In the genomic region with DNA sequence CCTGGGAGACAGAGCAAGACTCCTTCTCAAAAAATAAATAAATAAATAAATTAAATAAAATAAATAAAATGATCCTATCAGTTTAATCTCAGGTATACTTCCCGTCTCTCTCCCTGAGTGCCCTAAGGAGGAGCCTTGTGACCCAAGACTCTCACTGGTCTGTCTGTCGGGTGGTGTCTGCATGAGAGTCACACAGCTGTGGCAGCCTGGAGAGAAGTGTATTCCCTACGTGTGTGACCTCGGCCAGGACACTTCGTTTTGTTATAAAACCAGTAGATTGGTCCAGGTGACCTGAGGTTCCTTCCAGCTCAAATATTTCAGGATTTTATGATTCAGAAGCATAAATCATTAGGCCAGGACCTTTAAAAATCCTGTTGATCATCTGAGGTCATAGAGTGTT, we compare ENCODE assay signal across 33 cellular contexts. TPM values are rescaled to one million over a fixed set of nuclear protein-coding genes. Genes with fewer than 3 reads are reported as not detected.
A peak's percentile ranks its signal among the peaks of the same experiment; 100 is the strongest.
DNase-seq lines count a peak whose midpoint lies in the region; ATAC-seq and TF ChIP-seq lines count a peak whose summit lies in the region.
"Had no signal": no experiment of that assay in that cellular context is flagged by ENCODE, and none has a peak within 500 bp of the region (broad histone marks: within the 10 kb centered on the region; RNA-seq: fewer than 3 reads in every experiment).

No MANE protein-coding gene starts in this region.

- H3K4me2 ChIP-seq in mesenchymal stem cell (ENCODE audit: low read length, poor library complexity, severe bottlenecking) = no peak overlapping the region

- no peak for ATAC-seq in stimulated activated naive CD8-positive, alpha-beta T cell treated with anti-CD3 and anti-CD28 coated beads, Interleukin-15, amount 100 ng/mL, for 72 hours
- ATAC-seq in activated T-helper 17 cell treated with anti-CD3 and anti-CD28 coated beads, Interleukin-2, amount 50 U/mL, for 72 hours (replicated peaks) = no peak
- ATAC-seq in HG02798 (IDR thresholded peaks at IDR 0.05; ENCODE audit: poor library complexity, unreplicated experiment) = no peak
- ATAC-seq: gastroesophageal sphincter, left lung, psoas muscle had no signal

- no peak overlapping the region for H2BK12ac ChIP-seq in mesenchymal stem cell (ENCODE audit: low read length in 2 of 2)

- no peak for TF ChIP-seq CTCF in brain microvascular endothelial cell (IDR thresholded peaks at IDR 0.05; ENCODE audit: low read depth, low read length, missing control alignments)

- peak overlapping the region; percentile 14 for H3K27ac Mint-ChIP-seq in stimulated activated naive CD8-positive, alpha-beta T cell treated with anti-CD3 and anti-CD28 coated beads, Interleukin-15, Interleukin-2, amounts not matched to agents 100 ng/mL and 50 ng/mL, for 24 hours
- peak overlapping the region in 1 of 2 donors; percentile 57 for H3K27ac Mint-ChIP-seq in stimulated activated naive CD8-positive, alpha-beta T cell treated with anti-CD3 and anti-CD28 coated beads, Interleukin-15, amount 100 ng/mL, for 72 hours
- H3K27ac Mint-ChIP-seq in activated T-helper 17 cell treated with anti-CD3 and anti-CD28 coated beads, Interleukin-2, amount 50 U/mL, for 72 hours = peak overlapping the region; percentile 33
- H3K27ac Mint-ChIP-seq: activated naive CD4-positive, alpha-beta T cell treated with anti-CD3 and anti-CD28 coated beads, Interleukin-2, amount 50 U/mL, for 24 hours; dendritic cell treated with granulocyte-macrophage colony-stimulating factor and Interleukin-4, amounts not matched to agents 40 ng/mL and 50 ng/mL, for 4 days had no signal

- H3K9me3 Mint-ChIP-seq in stimulated activated naive CD8-positive, alpha-beta T cell treated with anti-CD3 and anti-CD28 coated beads, Interleukin-15, Interleukin-2, amounts not matched to agents 100 ng/mL and 50 ng/mL, for 24 hours = no peaks in the 10 kb centered on the region
- H3K9me3 Mint-ChIP-seq in stimulated activated naive CD8-positive, alpha-beta T cell treated with anti-CD3 and anti-CD28 coated beads, Interleukin-15, amount 100 ng/mL, for 72 hours = no peaks in the 10 kb centered on the region
- no peaks in the 10 kb centered on the region for H3K9me3 Mint-ChIP-seq in activated T-helper 17 cell treated with anti-CD3 and anti-CD28 coated beads, Interleukin-2, amount 50 U/mL, for 72 hours
- H3K9me3 Mint-ChIP-seq: activated naive CD4-positive, alpha-beta T cell treated with anti-CD3 and anti-CD28 coated beads, Interleukin-2, amount 50 U/mL, for 24 hours; dendritic cell treated with granulocyte-macrophage colony-stimulating factor and Interleukin-4, amounts not matched to agents 40 ng/mL and 50 ng/mL, for 4 days; immature natural killer cell; naive B cell had no signal

- no peak overlapping the region for H3K14ac ChIP-seq in mesenchymal stem cell (ENCODE audit: low read length in 2 of 2)

- in situ Hi-C loops in brain microvascular endothelial cell (cut with HindIII; ENCODE audit: low pct_ligation_motif_present, low sequenced_read_pairs) = no loop called here

- H3K36me3 ChIP-seq in mesenchymal stem cell (ENCODE audit: control insufficient read depth in 1 of 2, insufficient read depth in 2 of 2, low read depth in 1 of 2, low read length in 2 of 2) (peaks cover 1 to 20% of the 10 kb centered on the region in 2 experiments), brain microvascular endothelial cell (replicated peaks) (no peaks in the 10 kb centered on the region)
- H3K36me3 ChIP-seq: HAP-1, MG63 had no signal

- H3K4me3 ChIP-seq in mesenchymal stem cell (ENCODE audit: insufficient read depth in 1 of 2, low read depth in 1 of 2, low read length in 2 of 2) = peak overlapping the region in 1 of 2 experiments; percentile 28
- no peak overlapping the region for H3K4me3 ChIP-seq in brain microvascular endothelial cell (ENCODE audit: low read depth, low read length)
- H3K4me3 ChIP-seq: gastroesophageal sphincter, HAP-1, left lung, MG63, psoas muscle, SJSA1, tibial nerve had no signal

- no peak overlapping the region for H3K4ac ChIP-seq in mesenchymal stem cell (ENCODE audit: low read depth in 1 of 2, low read length in 2 of 2)

- H3K4me1 ChIP-seq in mesenchymal stem cell (ENCODE audit: control insufficient read depth, insufficient read depth, low read depth, low read length) = peaks cover 31% of the 10 kb centered on the region
- H3K4me1 ChIP-seq: HAP-1 had no signal

- no peak overlapping the region for H2AFZ ChIP-seq in mesenchymal stem cell (ENCODE audit: low read depth, low read length)

- peaks cover 3% of the 10 kb centered on the region for H3K79me1 ChIP-seq in mesenchymal stem cell (replicated peaks; ENCODE audit: low read length, poor library complexity, severe bottlenecking)

- H3K27me3 ChIP-seq in mesenchymal stem cell (ENCODE audit: control insufficient read depth in 1 of 2, insufficient read depth in 1 of 2, low read length in 2 of 2) (no peaks in the 10 kb centered on the region), brain microvascular endothelial cell (replicated peaks) (no peaks in the 10 kb centered on the region)
- H3K27me3 ChIP-seq: left lung, MG63, SJSA1, tibial nerve had no signal

- H3K4me1 Mint-ChIP-seq in stimulated activated naive CD8-positive, alpha-beta T cell treated with anti-CD3 and anti-CD28 coated beads, Interleukin-15, Interleukin-2, amounts not matched to agents 100 ng/mL and 50 ng/mL, for 24 hours (ENCODE audit: low read depth) = peaks cover 77% of the 10 kb centered on the region
- peaks cover 77% of the 10 kb centered on the region for H3K4me1 Mint-ChIP-seq in stimulated activated naive CD8-positive, alpha-beta T cell treated with anti-CD3 and anti-CD28 coated beads, Interleukin-15, amount 100 ng/mL, for 72 hours
- H3K4me1 Mint-ChIP-seq in activated T-helper 17 cell treated with anti-CD3 and anti-CD28 coated beads, Interleukin-2, amount 50 U/mL, for 72 hours = peaks cover 36% of the 10 kb centered on the region

- H2AK5ac ChIP-seq in mesenchymal stem cell (ENCODE audit: low read length, severe bottlenecking) = no peak overlapping the region

- no peaks in the 10 kb centered on the region for H3K27me3 Mint-ChIP-seq in stimulated activated naive CD8-positive, alpha-beta T cell treated with anti-CD3 and anti-CD28 coated beads, Interleukin-15, Interleukin-2, amounts not matched to agents 100 ng/mL and 50 ng/mL, for 24 hours
- no peaks in the 10 kb centered on the region for H3K27me3 Mint-ChIP-seq in stimulated activated naive CD8-positive, alpha-beta T cell treated with anti-CD3 and anti-CD28 coated beads, Interleukin-15, amount 100 ng/mL, for 72 hours
- H3K27me3 Mint-ChIP-seq in activated T-helper 17 cell treated with anti-CD3 and anti-CD28 coated beads, Interleukin-2, amount 50 U/mL, for 72 hours = no peaks in the 10 kb centered on the region
- H3K27me3 Mint-ChIP-seq: activated naive CD4-positive, alpha-beta T cell treated with anti-CD3 and anti-CD28 coated beads, Interleukin-2, amount 50 U/mL, for 24 hours; dendritic cell treated with granulocyte-macrophage colony-stimulating factor and Interleukin-4, amounts not matched to agents 40 ng/mL and 50 ng/mL, for 4 days; naive B cell had no signal

- H3K27ac ChIP-seq in mesenchymal stem cell (ENCODE audit: low read length, poor library complexity, severe bottlenecking) = no peak overlapping the region
- no peak overlapping the region for H3K27ac ChIP-seq in brain microvascular endothelial cell
- H3K27ac ChIP-seq: gastroesophageal sphincter, left lung, psoas muscle, SJSA1 had no signal

- H2BK120ac ChIP-seq in mesenchymal stem cell (ENCODE audit: low read depth, low read length) = no peak overlapping the region

- no peak overlapping the region for H3K23ac ChIP-seq in mesenchymal stem cell (ENCODE audit: low read length in 2 of 2)

- no peaks in the 10 kb centered on the region for H3K9me3 ChIP-seq in mesenchymal stem cell (ENCODE audit: control insufficient read depth, low read length)
- H3K9me3 ChIP-seq: gastroesophageal sphincter, HAP-1, left lung, MG63, psoas muscle, SJSA1, tibial nerve had no signal

- WGBS in mesenchymal stem cell = 73% methylated on average over 5 of the region's 5 CpGs

- H2BK5ac ChIP-seq in mesenchymal stem cell (ENCODE audit: low read depth, low read length, poor library complexity, severe bottlenecking) = no peak overlapping the region

- DNase-seq in stimulated activated naive CD8-positive, alpha-beta T cell treated with anti-CD3 and anti-CD28 coated beads, Interleukin-15, amount 100 ng/mL, for 72 hours = no peak
- DNase-seq in mesenchymal stem cell = no peak
- no peak for DNase-seq in brain microvascular endothelial cell
- DNase-seq in HuH-7 (ENCODE audit: low spot score) = no peak
- no peak for DNase-seq in NCI-H2029 (lab: John Stamatoyannopoulos, UW)
- DNase-seq: ACHN; activated CD4-positive, CD25-positive, alpha-beta regulatory T cell treated with anti-CD3 and anti-CD28 coated beads, Interleukin-2, amount 50 U/mL, for 72 hours; activated T-cell treated with anti-CD3 and anti-CD28 coated beads, Interleukin-2, amount 50 U/mL, for 48 hours; C1 segment of cervical spinal cord; central memory CD4-positive, alpha-beta T cell; DND-41; hypothalamus; immature natural killer cell; KBM-7; MG63; naive B cell; NCI-H1417; NCI-H2081; NCI-H2227 treated with DMSO at 0.1 percent for 48 hours; NCI-H69; psoas muscle; stimulated activated CD4-positive, alpha-beta T cell treated with anti-CD3 and anti-CD28 coated beads, Interleukin-4, amount 100 ng/mL, for 4 hours; stimulated activated naive CD4-positive, alpha-beta T cell had no signal

- no peak overlapping the region for H4K91ac ChIP-seq in mesenchymal stem cell (ENCODE audit: low read length)

- H3K9ac ChIP-seq in mesenchymal stem cell (ENCODE audit: low read length) = peak overlapping the region; percentile 76

- no peak overlapping the region for H2BK15ac ChIP-seq in mesenchymal stem cell (ENCODE audit: low read depth, poor library complexity, severe bottlenecking)

- peak overlapping the region in 1 of 2 experiments; percentile 16 for H3K18ac ChIP-seq in mesenchymal stem cell (ENCODE audit: low read depth in 1 of 2, low read length in 2 of 2)

- H4K8ac ChIP-seq in mesenchymal stem cell (ENCODE audit: low read length) = peak overlapping the region; percentile 68

- no peak overlapping the region for H3K4me3 Mint-ChIP-seq in stimulated activated naive CD8-positive, alpha-beta T cell treated with anti-CD3 and anti-CD28 coated beads, Interleukin-15, Interleukin-2, amounts not matched to agents 100 ng/mL and 50 ng/mL, for 24 hours
- no peak overlapping the region for H3K4me3 Mint-ChIP-seq in stimulated activated naive CD8-positive, alpha-beta T cell treated with anti-CD3 and anti-CD28 coated beads, Interleukin-15, amount 100 ng/mL, for 72 hours
- peak overlapping the region; percentile 26 for H3K4me3 Mint-ChIP-seq in activated T-helper 17 cell treated with anti-CD3 and anti-CD28 coated beads, Interleukin-2, amount 50 U/mL, for 72 hours
- H3K4me3 Mint-ChIP-seq: activated naive CD4-positive, alpha-beta T cell treated with anti-CD3 and anti-CD28 coated beads, Interleukin-2, amount 50 U/mL, for 24 hours; dendritic cell treated with granulocyte-macrophage colony-stimulating factor and Interleukin-4, amounts not matched to agents 40 ng/mL and 50 ng/mL, for 4 days; immature natural killer cell had no signal

- H3K36me3 Mint-ChIP-seq in stimulated activated naive CD8-positive, alpha-beta T cell treated with anti-CD3 and anti-CD28 coated beads, Interleukin-15, Interleukin-2, amounts not matched to agents 100 ng/mL and 50 ng/mL, for 24 hours (ENCODE audit: low read depth) = peaks cover 17% of the 10 kb centered on the region
- peaks cover 73% of the 10 kb centered on the region for H3K36me3 Mint-ChIP-seq in activated T-helper 17 cell treated with anti-CD3 and anti-CD28 coated beads, Interleukin-2, amount 50 U/mL, for 72 hours (ENCODE audit: low read depth)
- H3K36me3 Mint-ChIP-seq: immature natural killer cell had no signal

RNA-seq across cellular contexts. Expression of a gene that starts 4.8 kb away (rescaled TPM):
- 10 to 100 TPM; 78.9 to 79.1 TPM for total RNA-seq in activated T-helper 17 cell treated with anti-CD3 and anti-CD28 coated beads, Interleukin-2, amount 50 U/mL, for 72 hours
- polyA plus RNA-seq in mesenchymal stem cell (2013, experiment 1 of 2) = 4.1 TPM
- 3.9 TPM for polyA plus RNA-seq in mesenchymal stem cell (2013, experiment 2 of 2)

RNA-seq across cellular contexts. Expression of a gene that starts 23.2 kb away (rescaled TPM):
- total RNA-seq in activated T-helper 17 cell treated with anti-CD3 and anti-CD28 coated beads, Interleukin-2, amount 50 U/mL, for 72 hours = 10 to 100 TPM; 21.5 to 61.4 TPM
- polyA plus RNA-seq in mesenchymal stem cell (2013, experiment 1 of 2) = 52.4 TPM
- polyA plus RNA-seq in mesenchymal stem cell (2013, experiment 2 of 2) = 54.4 TPM
